ENCODE assay signal across 8 cellular contexts in the genomic region with DNA sequence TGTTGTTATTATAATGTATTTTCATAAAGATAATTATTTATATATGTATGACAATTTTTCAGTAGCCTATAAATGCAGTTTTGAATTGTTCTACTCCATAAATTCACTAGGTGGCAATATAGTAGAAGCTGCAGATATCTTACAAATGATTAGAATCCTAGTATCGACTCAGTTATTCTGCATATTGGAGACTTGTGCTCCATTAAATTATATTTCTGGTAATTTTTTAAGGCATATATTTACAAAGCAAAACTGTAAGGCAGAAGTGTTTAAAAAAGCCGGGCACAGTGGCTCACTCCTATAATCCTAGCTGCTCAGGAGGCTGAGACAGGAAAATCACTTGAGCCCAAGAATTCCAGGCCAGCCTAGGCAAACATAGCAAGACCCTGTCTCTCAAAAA. TPM values are rescaled to one million over a fixed set of nuclear protein-coding genes. Genes with fewer than 3 reads are reported as not detected.
DNase-seq lines count a peak whose midpoint lies in the region; ATAC-seq, FAIRE-seq and TF ChIP-seq lines count a peak whose summit lies in the region.

No MANE protein-coding gene starts in this region.

- H3K9me2 ChIP-seq in Karpas-422 (replicated peaks; ENCODE audit: insufficient read depth, low read length) = no peaks in the 10 kb centered on the region

- TF ChIP-seq CTCF in DND-41 (IDR thresholded peaks at IDR 0.05; ENCODE audit: borderline replicate concordance, extremely low read depth, low read length, poor library complexity, severe bottlenecking) = peak; percentile 52
- no peak for TF ChIP-seq CTCF in HepG2 (CRISPR knock-in tag; IDR thresholded peaks at IDR 0.05)

- intact Hi-C loops in HepG2 (cut with micrococcal nuclease; ENCODE audit: unreplicated experiment) = loop anchor here (1.0 kb wide), 1 partner anchor 106 kb away; no protein-coding TSS in a partner anchor

- no peak for DNase-seq in DND-41
- peak; percentile 58 for DNase-seq in Karpas-422
- DNase-seq in SW480 (ENCODE audit: low spot score) = peak; percentile 57
- no peak for DNase-seq in HepG2 (ENCODE audit: low spot score)
- DNase-seq in NOMO-1 treated with DMSO at 0.1 percent for 48 hours (lab: John Stamatoyannopoulos, UW; ENCODE audit: unreplicated experiment) = no peak
- no peak for DNase-seq in stimulated activated naive CD4-positive, alpha-beta T cell treated with Interleukin-2 at 50 U/mL for 16 hours (lab: John Stamatoyannopoulos, UW)

- TF ChIP-seq RAD21 in HepG2 (CRISPR knock-in tag; IDR thresholded peaks at IDR 0.05) = no peak

- H2AFZ ChIP-seq in DND-41 (ENCODE audit: low read depth, low read length) (no peak overlapping the region), Karpas-422 (ENCODE audit: low read length) (no peak overlapping the region), HepG2 (ENCODE audit: low read length) (no peak overlapping the region)

- H3K4me3 ChIP-seq in DND-41 (ENCODE audit: low read depth in 1 of 2, low read length in 2 of 2) (no peak overlapping the region), Karpas-422 (ENCODE audit: low read length) (no peak overlapping the region), HepG2 (replicated peaks in 1 of 3; ENCODE audit: insufficient read depth in 1 of 3, low read depth in 2 of 3, low read length in 3 of 3) (no peak overlapping the region)

- 95% methylated on average over 2 of the region's 2 CpGs for WGBS in HepG2 (ENCODE audit: low lambda C conversion rate)

- CTCF ChIA-PET in HepG2 (lab: Yijun Ruan, JAX; ENCODE audit: low intra/inter-chr PET ratio, low total read pairs) = interaction anchor here (1.4 kb wide), 1 partner anchor 106 kb away, joined by 8 read pairs; no protein-coding TSS in a partner anchor

- FAIRE-seq in HepG2 (lab: Jason Lieb, UNC) = no peak

- H3K27me3 ChIP-seq in DND-41 (ENCODE audit: insufficient read depth, low read length, poor library complexity) (no peaks in the 10 kb centered on the region), Karpas-422 (ENCODE audit: low read length) (no peaks in the 10 kb centered on the region), HepG2 (ENCODE audit: control insufficient read depth in 1 of 2, insufficient read depth in 2 of 2, low read length in 2 of 2) (no peaks in the 10 kb centered on the region)

- in situ Hi-C loops in HepG2 (cut with HindIII; ENCODE audit: extremely low pct_ligation_motif_present, low pct_unique_long_range_greater_than_20kb) = no loop called here

- no TSS peak for BruUV-seq in HepG2 (replicated peaks; lab: Mats Ljungman, UMichigan)

- H3K4me2 ChIP-seq in DND-41 (ENCODE audit: insufficient read depth, low read length) = no peak overlapping the region
- no peak overlapping the region for H3K4me2 ChIP-seq in Karpas-422 (ENCODE audit: low read depth, low read length, poor library complexity, severe bottlenecking)
- H3K4me2 ChIP-seq in HepG2 (ENCODE audit: low read depth, low read length) = no peak overlapping the region

- H3K9ac ChIP-seq in DND-41 (ENCODE audit: low read depth, low read length) (no peak overlapping the region), Karpas-422 (ENCODE audit: low read length) (no peak overlapping the region), HepG2 (ENCODE audit: insufficient read depth, low read depth, low read length) (no peak overlapping the region)

- H3K27ac ChIP-seq in DND-41 (ENCODE audit: low read length) (no peak overlapping the region), Karpas-422 (ENCODE audit: low read length) (no peak overlapping the region), HepG2 (ENCODE audit: extremely low read length, insufficient read depth, low read length) (no peak overlapping the region)

- TF ChIP-seq EP300 in HepG2 (IDR thresholded peaks at IDR 0.05; ENCODE audit: low read depth in 2 of 2, low read length in 2 of 2) (no peak), HepG2 (CRISPR knock-in tag; IDR thresholded peaks at IDR 0.05; ENCODE audit: borderline replicate concordance) (no peak)

- ATAC-seq in DND-41 (ENCODE audit: insufficient read depth, low read depth) = no peak
- ATAC-seq in HepG2 = no peak
- no peak for ATAC-seq in HG03108 (IDR thresholded peaks at IDR 0.05; ENCODE audit: unreplicated experiment)
- ATAC-seq in HG03135 (IDR thresholded peaks at IDR 0.05; ENCODE audit: unreplicated experiment) = no peak

- no peak for TF ChIP-seq POLR2A in HepG2 (IDR thresholded peaks at IDR 0.05; ENCODE audit: insufficient read depth in 1 of 2, low read depth in 2 of 2, low read length in 2 of 2)

- H3K9me3 ChIP-seq in DND-41 (ENCODE audit: insufficient read depth, low read length, severe bottlenecking) = no peaks in the 10 kb centered on the region
- no peaks in the 10 kb centered on the region for H3K9me3 ChIP-seq in Karpas-422 (ENCODE audit: low read length)
- H3K9me3 ChIP-seq in HepG2 (ENCODE audit: low read length) = no peaks in the 10 kb centered on the region

- H4K20me1 ChIP-seq in DND-41 (ENCODE audit: insufficient read depth, low read length) (no peaks in the 10 kb centered on the region), Karpas-422 (ENCODE audit: insufficient read depth, low read depth, low read length) (no peaks in the 10 kb centered on the region), HepG2 (ENCODE audit: insufficient read depth, low read length) (no peaks in the 10 kb centered on the region)

- H3K79me2 ChIP-seq in DND-41 (ENCODE audit: insufficient read depth, low read length) (no peaks in the 10 kb centered on the region), Karpas-422 (ENCODE audit: low read length) (no peaks in the 10 kb centered on the region), HepG2 (ENCODE audit: insufficient read depth, low read length) (no peaks in the 10 kb centered on the region)

- H3K36me3 ChIP-seq in DND-41 (ENCODE audit: insufficient read depth, low read length) (peaks cover 30% of the 10 kb centered on the region), Karpas-422 (ENCODE audit: insufficient read depth, low read length) (peaks cover 14% of the 10 kb centered on the region; the same call in 1 of the 2 replicates), HepG2 (replicated peaks in 1 of 2; ENCODE audit: control insufficient read depth in 1 of 2, insufficient read depth in 2 of 2, low read length in 2 of 2) (peaks cover 0 to 29% of the 10 kb centered on the region in 2 experiments; a peak in 4 of 5 replicates)

- H3K4me1 ChIP-seq in DND-41 (ENCODE audit: insufficient read depth, low read length) = no peaks in the 10 kb centered on the region
- H3K4me1 ChIP-seq in Karpas-422 (ENCODE audit: low read length) = no peaks in the 10 kb centered on the region
- H3K4me1 ChIP-seq in HepG2 (ENCODE audit: insufficient read depth, low read length) = peaks cover 6% of the 10 kb centered on the region

- POLR2A ChIA-PET in HepG2 (lab: Yijun Ruan, JAX) = no interaction called here

TF ChIP-seq in HepG2, 621 proteins besides CTCF, POLR2A, EP300 and RAD21:
- TF ChIP-seq SNRNP70 (IDR thresholded peaks at IDR 0.05; ENCODE audit: low read depth, low read length) = no peak
- TF ChIP-seq, protein P1, sequence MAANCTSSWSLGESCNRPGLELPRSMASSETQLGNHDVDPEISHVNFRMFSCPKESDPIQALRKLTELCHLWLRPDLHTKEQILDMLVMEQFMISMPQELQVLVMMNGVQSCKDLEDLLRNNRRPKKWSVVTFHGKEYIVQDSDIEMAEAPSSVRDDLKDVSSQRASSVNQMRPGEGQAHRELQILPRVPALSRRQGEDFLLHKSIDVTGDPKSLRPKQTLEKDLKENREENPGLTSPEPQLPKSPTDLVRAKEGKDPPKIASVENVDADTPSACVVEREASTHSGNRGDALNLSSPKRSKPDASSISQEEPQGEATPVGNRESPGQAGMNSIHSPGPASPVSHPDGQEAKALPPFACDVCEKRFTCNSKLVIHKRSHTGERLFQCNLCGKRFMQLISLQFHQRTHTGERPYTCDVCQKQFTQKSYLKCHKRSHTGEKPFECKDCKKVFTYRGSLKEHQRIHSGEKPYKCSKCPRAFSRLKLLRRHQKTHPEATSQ (CRISPR knock-in tag; IDR thresholded peaks at IDR 0.05; ENCODE audit: borderline replicate concordance) = no peak
- peak; percentile 21; the same call in 1 of the 2 replicates for TF ChIP-seq STAG1 (CRISPR knock-in tag; IDR thresholded peaks at IDR 0.05)

RNA-seq across cellular contexts. Expression of a gene that starts 58.7 kb away (rescaled TPM):
- total RNA-seq in Karpas-422 (2014; rRNA removed; shearing (Covaris generic); ENCODE audit: low replicate concordance) = 30.6 and 45.1 TPM in 2 replicates
- total RNA-seq in HepG2 (2016; rRNA removed; fragmentation: Illumina TruSeq; extraction: Trizol) = 9.8 and 25.2 TPM in 2 replicates
- total RNA-seq in HepG2 (2016; cell fraction: cytosol; rRNA removed; fragmentation: Illumina TruSeq; extraction: Trizol; ENCODE audit: low read depth) = 1.6 and 2.4 TPM in 2 replicates
- total RNA-seq in HepG2 (2016; cell fraction: insoluble cytoplasmic fraction; rRNA removed; fragmentation: Illumina TruSeq; extraction: Trizol) = 11.2 and 21.8 TPM in 2 replicates
- 5.2 and 5.7 TPM in 2 replicates for total RNA-seq in HepG2 (2016; cell fraction: membrane; rRNA removed; fragmentation: Illumina TruSeq; extraction: Trizol)
- 53.6 and 61.6 TPM in 2 replicates for total RNA-seq in HepG2 (2016; cell fraction: nucleus; rRNA removed; fragmentation: Illumina TruSeq; extraction: Trizol)
- polyA plus RNA-seq in HepG2 (2011; rRNA removed) = 21.6 and 22.9 TPM in 2 replicates
- polyA plus RNA-seq in HepG2 (2011; cell fraction: cytosol; rRNA removed) = 14.4 and 15.5 TPM in 2 replicates
- 117 and 122 TPM in 2 replicates for polyA plus RNA-seq in HepG2 (2011; cell fraction: nucleus; rRNA removed)
- polyA plus RNA-seq in HepG2 (2012) = 15.6 and 16.7 TPM in 2 replicates
- 0.78 and 0.86 TPM in 2 replicates for polyA plus RNA-seq in HepG2 (2016; cell fraction: cytosol; fragmentation: Illumina TruSeq; extraction: Trizol; ENCODE audit: low read depth)
- polyA plus RNA-seq in HepG2 (2016; cell fraction: insoluble cytoplasmic fraction; fragmentation: Illumina TruSeq; extraction: Trizol; ENCODE audit: low read depth) = 7.6 and 8.8 TPM in 2 replicates
- 3.2 and 3.3 TPM in 2 replicates for polyA plus RNA-seq in HepG2 (2016; cell fraction: membrane; fragmentation: Illumina TruSeq; extraction: Trizol; ENCODE audit: low read depth)
- 60.1 and 76.3 TPM in 2 replicates for polyA plus RNA-seq in HepG2 (2016; cell fraction: nucleus; fragmentation: Illumina TruSeq; extraction: Trizol; ENCODE audit: insufficient read depth, low read depth)
- 25.0 and 30.6 TPM in 2 replicates for polyA minus RNA-seq in HepG2 (2011; rRNA and poly(A)+ RNA removed; ENCODE audit: low replicate concordance)
- polyA minus RNA-seq in HepG2 (2011; cell fraction: cytosol; rRNA and poly(A)+ RNA removed) = 22.8 and 24.8 TPM in 2 replicates
- 128 and 146 TPM in 2 replicates for polyA minus RNA-seq in HepG2 (2011; cell fraction: nucleus; rRNA and poly(A)+ RNA removed)

Comparison
In these comparisons a context has a peak if more than half of its experiments do, and no peak if none do; other contexts are left out.
1. DNase-seq: peak in Karpas-422 (single experiment) and SW480 (single experiment); none in DND-41 (single experiment), HepG2 (single experiment), NOMO-1 treated with DMSO at 0.1 percent for 48 hours (single experiment) and stimulated activated naive CD4-positive, alpha-beta T cell treated with Interleukin-2 at 50 U/mL for 16 hours (single experiment).